In genomic region chr2:40292291-40292690, GRCh38 we compare ENCODE assay signal across 28 cellular contexts.
"Had no signal": no experiment of that assay in that cellular context is flagged by ENCODE, and none has a peak within 500 bp of the region (broad histone marks: within the 10 kb centered on the region; RNA-seq: fewer than 3 reads in every experiment).

No MANE protein-coding gene starts in this region.

- H3K36me3 Mint-ChIP-seq: mesothelial cell of epicardium; naive B cell; natural killer cell treated with Interleukin-12 subunit alpha and Interleukin-12 subunit beta and Interleukin-15 and Interleukin-18, amount 100 ng/mL, for 72 hours had no signal

- ATAC-seq: esophagus mucosa; gastrocnemius medialis; mucosa of descending colon; natural killer cell treated with Interleukin-12 subunit alpha and Interleukin-12 subunit beta and Interleukin-15 and Interleukin-18, amount 100 ng/mL, for 72 hours; pancreas; right lobe of liver; stimulated activated naive CD8-positive, alpha-beta T cell treated with anti-CD3 and anti-CD28 coated beads, Interleukin-15, amount 100 ng/mL, for 72 hours; upper lobe of right lung had no signal

- H3K27ac Mint-ChIP-seq: dendritic cell treated with granulocyte-macrophage colony-stimulating factor and Interleukin-4, amounts not matched to agents 40 ng/mL and 50 ng/mL, for 4 days; endodermal cell; mesothelial cell of epicardium; naive B cell; natural killer cell treated with Interleukin-12 subunit alpha and Interleukin-12 subunit beta and Interleukin-15 and Interleukin-18, amount 100 ng/mL, for 72 hours; stimulated activated naive CD8-positive, alpha-beta T cell treated with anti-CD3 and anti-CD28 coated beads, Interleukin-15, amount 100 ng/mL, for 72 hours had no signal

- H3K4me1 Mint-ChIP-seq: neural crest cell; stimulated activated naive CD8-positive, alpha-beta T cell treated with anti-CD3 and anti-CD28 coated beads, Interleukin-15, amount 100 ng/mL, for 72 hours had no signal

- DNase-seq: effector CD8-positive, alpha-beta T cell; endodermal cell; foreskin fibroblast; gastrocnemius medialis; head of caudate nucleus; mesenchymal stem cell; mucosa of descending colon; naive B cell; pancreas; retina; right lobe of liver; stimulated activated CD4-positive, alpha-beta T cell treated with anti-CD3 and anti-CD28 coated beads, Interleukin-12 subunit alpha, Interleukin-12 subunit beta, amount 100 ng/mL, for 4 hours; stimulated activated CD4-positive, alpha-beta T cell treated with anti-CD3 and anti-CD28 coated beads, Interleukin-1b, Interleukin-23, amount 100 ng/mL, for 48 hours; stimulated activated CD4-positive, alpha-beta T cell treated with anti-CD3 and anti-CD28 coated beads, Interleukin-4, amount 100 ng/mL, for 1 hour; stimulated activated CD8-positive, alpha-beta memory T cell treated with anti-CD3 and anti-CD28 coated beads, Interleukin-4, amount 100 ng/mL, for 48 hours; stimulated activated naive CD4-positive, alpha-beta T cell; stimulated activated naive CD8-positive, alpha-beta T cell treated with anti-CD3 and anti-CD28 coated beads, Interleukin-15, amount 100 ng/mL, for 72 hours; transverse colon; upper lobe of right lung; uterus had no signal

- H3K27me3 Mint-ChIP-seq: dendritic cell treated with granulocyte-macrophage colony-stimulating factor and Interleukin-4, amounts not matched to agents 40 ng/mL and 50 ng/mL, for 4 days; naive B cell; natural killer cell treated with Interleukin-12 subunit alpha and Interleukin-12 subunit beta and Interleukin-15 and Interleukin-18, amount 100 ng/mL, for 72 hours; stimulated activated naive CD8-positive, alpha-beta T cell treated with anti-CD3 and anti-CD28 coated beads, Interleukin-15, amount 100 ng/mL, for 72 hours had no signal

- H3K4me3 Mint-ChIP-seq: dendritic cell treated with granulocyte-macrophage colony-stimulating factor and Interleukin-4, amounts not matched to agents 40 ng/mL and 50 ng/mL, for 4 days; endodermal cell; mesothelial cell of epicardium; naive B cell; natural killer cell treated with Interleukin-12 subunit alpha and Interleukin-12 subunit beta and Interleukin-15 and Interleukin-18, amount 100 ng/mL, for 72 hours; neural crest cell; stimulated activated naive CD8-positive, alpha-beta T cell treated with anti-CD3 and anti-CD28 coated beads, Interleukin-15, amount 100 ng/mL, for 72 hours had no signal

- H3K9me3 Mint-ChIP-seq: dendritic cell treated with granulocyte-macrophage colony-stimulating factor and Interleukin-4, amounts not matched to agents 40 ng/mL and 50 ng/mL, for 4 days; endodermal cell; mesothelial cell of epicardium; naive B cell; natural killer cell treated with Interleukin-12 subunit alpha and Interleukin-12 subunit beta and Interleukin-15 and Interleukin-18, amount 100 ng/mL, for 72 hours; neural crest cell; stimulated activated naive CD8-positive, alpha-beta T cell treated with anti-CD3 and anti-CD28 coated beads, Interleukin-15, amount 100 ng/mL, for 72 hours had no signal

- H3K27ac ChIP-seq: epithelial cell of prostate, gastrocnemius medialis, neutrophil, pancreas, right lobe of liver, suprapubic skin, transverse colon, upper lobe of right lung, uterus had no signal
